25 cellular contexts compared by ENCODE assay signal in the genomic region with DNA sequence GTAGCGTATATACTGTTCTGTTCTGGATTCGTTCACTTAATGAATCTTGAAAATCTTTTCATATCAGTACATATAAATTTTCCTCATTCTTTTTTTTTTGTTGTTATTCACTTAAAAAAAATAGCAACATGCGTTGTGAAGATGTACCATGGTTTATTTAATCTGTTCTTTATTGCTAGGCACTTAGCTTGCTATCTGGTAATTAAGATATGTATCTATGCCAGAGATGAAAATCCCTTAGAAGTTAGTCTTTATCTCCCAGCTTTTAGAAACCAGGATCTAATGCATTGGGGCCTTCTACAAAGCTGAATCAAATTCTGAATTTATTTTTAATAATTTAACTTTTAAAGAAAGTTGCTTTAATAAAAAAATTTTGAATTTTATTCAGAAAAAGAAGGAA.
"Had no signal": no experiment of that assay in that cellular context is flagged by ENCODE, and none has a peak within 500 bp of the region (broad histone marks: within the 10 kb centered on the region; RNA-seq: fewer than 3 reads in every experiment).

No MANE protein-coding gene starts in this region.

- H3K4me3 ChIP-seq: stomach, suprapubic skin, testis, thoracic aorta, thyroid gland, tibial artery, tibial nerve, transverse colon, upper lobe of left lung, upper lobe of right lung, uterus, vagina had no signal

- ATAC-seq: stimulated activated effector memory CD8-positive, alpha-beta T cell treated with anti-CD3 and anti-CD28 coated beads, Interleukin-12 subunit alpha, Interleukin-12 subunit beta, amount 100 ng/mL, for 72 hours; stimulated activated memory B cell treated with anti-CD40 and anti-IgM and Interleukin-4, amounts not matched to agents 10 μg/mL and 1 μg/mL and 100 μg/mL, for 72 hours; stimulated activated naive B cell treated with anti-CD40 and anti-IgM and Interleukin-4, amounts not matched to agents 10 μg/mL and 1 μg/mL and 100 μg/mL, for 72 hours; stimulated activated naive CD8-positive, alpha-beta T cell treated with anti-CD3 and anti-CD28 coated beads, Interleukin-15, amount 100 ng/mL, for 72 hours; upper lobe of right lung had no signal

- H3K4me1 ChIP-seq: stomach, thyroid gland, tibial nerve, transverse colon, upper lobe of left lung, upper lobe of right lung, uterus, vagina had no signal

- H3K27me3 ChIP-seq: stomach, suprapubic skin, testis, thyroid gland, tibial artery, tibial nerve, transverse colon, upper lobe of left lung, upper lobe of right lung, uterus, vagina had no signal

- H3K9me3 ChIP-seq: stomach, suprapubic skin, testis, thoracic aorta, thyroid gland, tibial artery, tibial nerve, transverse colon, upper lobe of left lung, upper lobe of right lung, uterus, vagina had no signal

- H3K36me3 ChIP-seq: stomach, suprapubic skin, thoracic aorta, thyroid gland, tibial artery, tibial nerve, transverse colon, upper lobe of left lung, upper lobe of right lung, uterus, vagina had no signal

- H3K27ac ChIP-seq: stomach, suprapubic skin, testis, thoracic aorta, tibial artery, tibial nerve, transverse colon, upper lobe of left lung, upper lobe of right lung, uterus, vagina had no signal

- DNase-seq: stimulated activated CD4-positive, alpha-beta T cell treated with anti-CD3 and anti-CD28 coated beads, Interleukin-2, amount 100 ng/mL, for 48 hours; stimulated activated CD4-positive, alpha-beta T cell treated with anti-CD3 and anti-CD28 coated beads, Interleukin-4, amount 100 ng/mL, for 1 hour; stimulated activated CD4-positive, alpha-beta T cell treated with anti-CD3 and anti-CD28 coated beads, Interleukin-4, amount 100 ng/mL, for 24 hours; stimulated activated CD4-positive, alpha-beta T cell treated with anti-CD3 and anti-CD28 coated beads, Interleukin-4, amount 100 ng/mL, for 4 hours; stimulated activated CD8-positive, alpha-beta memory T cell treated with anti-CD3 and anti-CD28 coated beads, Interleukin-4, amount 100 ng/mL, for 48 hours; stimulated activated naive B cell treated with anti-CD40 and anti-IgM and Interleukin-4, amounts not matched to agents 10 μg/mL and 1 μg/mL and 100 μg/mL, for 72 hours; stimulated activated naive CD4-positive, alpha-beta T cell; stimulated activated naive CD4-positive, alpha-beta T cell treated with Interleukin-2 at 50 U/mL for 16 hours; stimulated activated naive CD8-positive, alpha-beta T cell treated with anti-CD3 and anti-CD28 coated beads, Interleukin-15, amount 100 ng/mL, for 72 hours; stomach; substantia nigra; testis; tibial artery; transverse colon; trophoblast cell; upper lobe of left lung; upper lobe of right lung; uterus had no signal
